23 cellular contexts compared by ENCODE assay signal in the genomic region with DNA sequence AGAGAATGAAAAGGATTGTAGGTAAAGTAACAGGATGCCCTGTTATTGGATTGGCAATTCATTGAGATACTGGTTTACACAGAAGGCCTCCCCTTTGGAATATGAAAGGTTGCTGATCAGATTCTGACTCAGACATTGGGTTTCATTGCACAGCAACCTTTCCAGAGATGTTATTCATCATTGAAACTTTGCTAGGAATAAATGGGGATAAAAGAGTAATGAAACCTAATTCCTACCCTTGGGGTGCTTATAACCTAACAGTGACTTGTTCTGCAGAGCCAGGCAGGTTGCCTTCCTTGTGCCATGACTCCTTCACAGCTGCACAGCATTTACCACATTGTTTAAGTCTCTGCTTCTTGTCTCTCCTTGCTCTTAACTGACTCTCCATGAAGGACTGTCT.
"Had no signal": no experiment of that assay in that cellular context is flagged by ENCODE, and none has a peak within 500 bp of the region (broad histone marks: within the 10 kb centered on the region; RNA-seq: fewer than 3 reads in every experiment).

No MANE protein-coding gene starts in this region.

- H3K36me3 ChIP-seq: esophagus muscularis mucosa, gastroesophageal sphincter, sigmoid colon, thoracic aorta, vagina had no signal

- H3K27me3 ChIP-seq: esophagus muscularis mucosa, gastroesophageal sphincter, sigmoid colon, vagina had no signal

- DNase-seq: activated CD4-positive, alpha-beta memory T cell treated with anti-CD3 and anti-CD28 coated beads, Interleukin-2, amount 10 ng/mL, durations not matched to agents 7 days and 5 days; activated effector memory CD4-positive, alpha-beta T cell treated with anti-CD3 and anti-CD28 coated beads, Interleukin-2, amount 50 U/mL, for 16 hours; activated naive CD4-positive, alpha-beta T cell treated with anti-CD3 and anti-CD28 coated beads, Interleukin-2, amount 10 ng/mL, durations not matched to agents 7 days and 5 days; activated T-cell treated with anti-CD3 and anti-CD28 coated beads, Interleukin-2, amount 50 U/mL, for 72 hours; amygdala; caudate nucleus; dermis blood vessel endothelial cell; effector CD8-positive, alpha-beta T cell; head of caudate nucleus; islet precursor cell; naive thymus-derived CD4-positive, alpha-beta T cell; occipital lobe; sigmoid colon; stimulated activated CD4-positive, alpha-beta T cell treated with anti-CD3 and anti-CD28 coated beads, Interleukin-15, amount 100 ng/mL, for 24 hours; stimulated activated CD4-positive, alpha-beta T cell treated with anti-CD3 and anti-CD28 coated beads, Interleukin-4, amount 100 ng/mL, for 1 hour; stimulated activated naive CD4-positive, alpha-beta T cell had no signal

- H3K4me3 ChIP-seq: esophagus muscularis mucosa, gastroesophageal sphincter, lung, sigmoid colon, smooth muscle cell, thoracic aorta, vagina had no signal

- ATAC-seq: activated T-cell treated with anti-CD3 and anti-CD28 coated beads, Interleukin-2, amount 50 U/mL, for 72 hours; gastroesophageal sphincter; left lobe of liver; naive thymus-derived CD4-positive, alpha-beta T cell had no signal

- H3K27ac ChIP-seq: gastroesophageal sphincter, thoracic aorta, vagina had no signal

- H3K9me3 ChIP-seq: esophagus muscularis mucosa, gastroesophageal sphincter, sigmoid colon, thoracic aorta, vagina had no signal
